In the genomic region with DNA sequence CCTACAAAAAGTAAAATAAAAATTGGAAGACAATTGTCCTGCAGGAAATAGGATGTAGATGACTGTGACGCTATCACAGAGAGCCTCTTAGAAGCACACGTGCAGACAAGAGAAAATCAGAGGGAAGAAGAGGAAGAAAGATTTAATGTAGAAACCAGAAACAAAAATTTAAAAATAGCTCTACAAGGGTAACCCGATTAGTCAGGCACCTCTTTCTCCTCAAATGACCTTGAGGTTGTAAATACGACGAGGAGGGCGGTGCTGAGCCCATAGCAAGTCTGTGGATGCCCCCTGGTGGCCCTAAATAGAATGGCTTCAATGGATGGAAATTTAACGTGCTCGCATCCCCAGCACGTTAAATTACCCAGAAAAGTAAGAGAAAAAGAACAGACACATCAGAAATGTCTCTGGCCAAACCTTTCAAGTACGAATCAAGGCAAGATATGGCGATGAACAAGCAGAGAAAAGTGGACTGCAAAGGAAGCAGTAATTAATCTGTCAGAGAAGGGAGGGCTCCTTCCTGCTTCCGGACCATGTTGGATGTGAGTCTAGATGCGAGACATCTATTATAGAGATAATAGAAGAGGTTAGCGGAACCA, we compare ENCODE assay signal across 1 cellular context.
TF ChIP-seq lines count a peak whose summit lies in the region.

No MANE protein-coding gene starts in this region.

TF ChIP-seq in K562, 482 proteins besides CTCF, POLR2A, EP300 and RAD21 (continued from another document and continues in another):
- TF ChIP-seq, protein P1, sequence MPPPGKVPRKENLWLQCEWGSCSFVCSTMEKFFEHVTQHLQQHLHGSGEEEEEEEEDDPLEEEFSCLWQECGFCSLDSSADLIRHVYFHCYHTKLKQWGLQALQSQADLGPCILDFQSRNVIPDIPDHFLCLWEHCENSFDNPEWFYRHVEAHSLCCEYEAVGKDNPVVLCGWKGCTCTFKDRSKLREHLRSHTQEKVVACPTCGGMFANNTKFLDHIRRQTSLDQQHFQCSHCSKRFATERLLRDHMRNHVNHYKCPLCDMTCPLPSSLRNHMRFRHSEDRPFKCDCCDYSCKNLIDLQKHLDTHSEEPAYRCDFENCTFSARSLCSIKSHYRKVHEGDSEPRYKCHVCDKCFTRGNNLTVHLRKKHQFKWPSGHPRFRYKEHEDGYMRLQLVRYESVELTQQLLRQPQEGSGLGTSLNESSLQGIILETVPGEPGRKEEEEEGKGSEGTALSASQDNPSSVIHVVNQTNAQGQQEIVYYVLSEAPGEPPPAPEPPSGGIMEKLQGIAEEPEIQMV (tag; conservative IDR thresholded peaks at IDR 0.05; ENCODE audit: low read depth): 0 out of 2 replicates have a peak, but pooled peaks have one; percentile 17
- TF ChIP-seq SIN3A (IDR thresholded peaks at IDR 0.05; ENCODE audit: borderline replicate concordance in 2 of 2, control insufficient read depth in 1 of 2, low read depth in 2 of 2, low read length in 2 of 2) (no peak), KAT8 (IDR thresholded peaks at IDR 0.05; ENCODE audit: low read depth) (no peak), ZNF408 (CRISPR knock-in tag; IDR thresholded peaks at IDR 0.05; ENCODE audit: low read depth) (no peak), RBM22 (IDR thresholded peaks at IDR 0.05; ENCODE audit: low read depth, low read length, poor library complexity, severe bottlenecking) (no peak), CXXC5 (CRISPR knock-in tag; IDR thresholded peaks at IDR 0.05) (peak; percentile 49; the same call in 1 of the 2 replicates), KLF16 (IDR thresholded peaks at IDR 0.05) (peak; percentile 22; the same call in 1 of the 2 replicates), RFX7 (CRISPR knock-in tag; IDR thresholded peaks at IDR 0.05) (no peak), RBM34 (IDR thresholded peaks at IDR 0.05; ENCODE audit: borderline replicate concordance, insufficient read depth, low read length) (no peak), ATF7 (IDR thresholded peaks at IDR 0.05) (peak; percentile 62), MEF2D (tag; conservative IDR thresholded peaks at IDR 0.05; ENCODE audit: low read depth) (peak; percentile 89), ADNP (tag; IDR thresholded peaks at IDR 0.05) (no peak), HDAC8 (tag; IDR thresholded peaks at IDR 0.05) (no peak), PTBP1 (IDR thresholded peaks at IDR 0.05; ENCODE audit: low read depth, low read length) (no peak), CBFA2T2 (conservative IDR thresholded peaks at IDR 0.05) (no peak), MTF1 (CRISPR knock-in tag; IDR thresholded peaks at IDR 0.05; ENCODE audit: borderline replicate concordance) (no peak), ZNF12 (CRISPR knock-in tag; IDR thresholded peaks at IDR 0.05) (no peak), HDAC1 (IDR thresholded peaks at IDR 0.05) (peak in 1 of 2 experiments; percentile 33; a peak in 1 of 4 replicates), ZNF644 (tag; IDR thresholded peaks at IDR 0.05; ENCODE audit: low read depth) (no peak), NFATC3 (IDR thresholded peaks at IDR 0.05) (no peak), KDM1A (IDR thresholded peaks at IDR 0.05) (peak; percentile 39 to 70; a peak in 3 of 4 replicates), CSDE1 (IDR thresholded peaks at IDR 0.05) (no peak), POLR2B (IDR thresholded peaks at IDR 0.05; ENCODE audit: low read depth, partially characterized antibody) (no peak), CREBBP (IDR thresholded peaks at IDR 0.05; ENCODE audit: low read depth, low read length) (no peak), SMARCC2 (IDR thresholded peaks at IDR 0.05; ENCODE audit: low read depth) (no peak), SLC30A9 (CRISPR knock-in tag; IDR thresholded peaks at IDR 0.05) (no peak), FOXK2 (conservative IDR thresholded peaks at IDR 0.05 in 1 of 2, IDR thresholded peaks at IDR 0.05 in 1 of 2; ENCODE audit: low read depth in 2 of 2) (peak; percentile 92 to 94), GTF2E2 (tag; IDR thresholded peaks at IDR 0.05) (no peak), ZNF445 (CRISPR knock-in tag; IDR thresholded peaks at IDR 0.05; ENCODE audit: low read depth) (no peak), KLF1 (tag; IDR thresholded peaks at IDR 0.05) (no peak), TARDBP (IDR thresholded peaks at IDR 0.05) (no peak), ZNF699 (CRISPR knock-in tag; IDR thresholded peaks at IDR 0.05; ENCODE audit: insufficient replicate concordance) (no peak), CHD2 (IDR thresholded peaks at IDR 0.05; ENCODE audit: low read depth, low read length) (no peak), ZNF140 (CRISPR knock-in tag; IDR thresholded peaks at IDR 0.05) (no peak), ZNF778 (CRISPR knock-in tag; IDR thresholded peaks at IDR 0.05) (no peak), MYC (IDR thresholded peaks at IDR 0.05; ENCODE audit: low read depth, low read length) (peak; percentile 39), MYC (CRISPR knock-in tag; IDR thresholded peaks at IDR 0.05; ENCODE audit: borderline replicate concordance, low read depth) (no peak), PURB (CRISPR knock-in tag; IDR thresholded peaks at IDR 0.05; ENCODE audit: low read depth) (no peak), DACH1 (IDR thresholded peaks at IDR 0.05; ENCODE audit: partially characterized antibody) (no peak), ZNF766 (CRISPR knock-in tag; conservative IDR thresholded peaks at IDR 0.05) (no peak), ESRRA (IDR thresholded peaks at IDR 0.05; ENCODE audit: borderline replicate concordance, low read depth) (peak; percentile 100)
- TF ChIP-seq, protein P2, sequence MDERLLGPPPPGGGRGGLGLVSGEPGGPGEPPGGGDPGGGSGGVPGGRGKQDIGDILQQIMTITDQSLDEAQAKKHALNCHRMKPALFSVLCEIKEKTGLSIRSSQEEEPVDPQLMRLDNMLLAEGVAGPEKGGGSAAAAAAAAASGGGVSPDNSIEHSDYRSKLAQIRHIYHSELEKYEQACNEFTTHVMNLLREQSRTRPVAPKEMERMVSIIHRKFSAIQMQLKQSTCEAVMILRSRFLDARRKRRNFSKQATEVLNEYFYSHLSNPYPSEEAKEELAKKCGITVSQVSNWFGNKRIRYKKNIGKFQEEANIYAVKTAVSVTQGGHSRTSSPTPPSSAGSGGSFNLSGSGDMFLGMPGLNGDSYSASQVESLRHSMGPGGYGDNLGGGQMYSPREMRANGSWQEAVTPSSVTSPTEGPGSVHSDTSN (CRISPR knock-in tag; IDR thresholded peaks at IDR 0.05; ENCODE audit: low read depth): no peak
- TF ChIP-seq, protein P2 (tag; conservative IDR thresholded peaks at IDR 0.05; ENCODE audit: low read depth): no peak
- TF ChIP-seq, protein P3, sequence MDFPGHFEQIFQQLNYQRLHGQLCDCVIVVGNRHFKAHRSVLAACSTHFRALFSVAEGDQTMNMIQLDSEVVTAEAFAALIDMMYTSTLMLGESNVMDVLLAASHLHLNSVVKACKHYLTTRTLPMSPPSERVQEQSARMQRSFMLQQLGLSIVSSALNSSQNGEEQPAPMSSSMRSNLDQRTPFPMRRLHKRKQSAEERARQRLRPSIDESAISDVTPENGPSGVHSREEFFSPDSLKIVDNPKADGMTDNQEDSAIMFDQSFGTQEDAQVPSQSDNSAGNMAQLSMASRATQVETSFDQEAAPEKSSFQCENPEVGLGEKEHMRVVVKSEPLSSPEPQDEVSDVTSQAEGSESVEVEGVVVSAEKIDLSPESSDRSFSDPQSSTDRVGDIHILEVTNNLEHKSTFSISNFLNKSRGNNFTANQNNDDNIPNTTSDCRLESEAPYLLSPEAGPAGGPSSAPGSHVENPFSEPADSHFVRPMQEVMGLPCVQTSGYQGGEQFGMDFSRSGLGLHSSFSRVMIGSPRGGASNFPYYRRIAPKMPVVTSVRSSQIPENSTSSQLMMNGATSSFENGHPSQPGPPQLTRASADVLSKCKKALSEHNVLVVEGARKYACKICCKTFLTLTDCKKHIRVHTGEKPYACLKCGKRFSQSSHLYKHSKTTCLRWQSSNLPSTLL (IDR thresholded peaks at IDR 0.05): no peak
- TF ChIP-seq, protein P4, sequence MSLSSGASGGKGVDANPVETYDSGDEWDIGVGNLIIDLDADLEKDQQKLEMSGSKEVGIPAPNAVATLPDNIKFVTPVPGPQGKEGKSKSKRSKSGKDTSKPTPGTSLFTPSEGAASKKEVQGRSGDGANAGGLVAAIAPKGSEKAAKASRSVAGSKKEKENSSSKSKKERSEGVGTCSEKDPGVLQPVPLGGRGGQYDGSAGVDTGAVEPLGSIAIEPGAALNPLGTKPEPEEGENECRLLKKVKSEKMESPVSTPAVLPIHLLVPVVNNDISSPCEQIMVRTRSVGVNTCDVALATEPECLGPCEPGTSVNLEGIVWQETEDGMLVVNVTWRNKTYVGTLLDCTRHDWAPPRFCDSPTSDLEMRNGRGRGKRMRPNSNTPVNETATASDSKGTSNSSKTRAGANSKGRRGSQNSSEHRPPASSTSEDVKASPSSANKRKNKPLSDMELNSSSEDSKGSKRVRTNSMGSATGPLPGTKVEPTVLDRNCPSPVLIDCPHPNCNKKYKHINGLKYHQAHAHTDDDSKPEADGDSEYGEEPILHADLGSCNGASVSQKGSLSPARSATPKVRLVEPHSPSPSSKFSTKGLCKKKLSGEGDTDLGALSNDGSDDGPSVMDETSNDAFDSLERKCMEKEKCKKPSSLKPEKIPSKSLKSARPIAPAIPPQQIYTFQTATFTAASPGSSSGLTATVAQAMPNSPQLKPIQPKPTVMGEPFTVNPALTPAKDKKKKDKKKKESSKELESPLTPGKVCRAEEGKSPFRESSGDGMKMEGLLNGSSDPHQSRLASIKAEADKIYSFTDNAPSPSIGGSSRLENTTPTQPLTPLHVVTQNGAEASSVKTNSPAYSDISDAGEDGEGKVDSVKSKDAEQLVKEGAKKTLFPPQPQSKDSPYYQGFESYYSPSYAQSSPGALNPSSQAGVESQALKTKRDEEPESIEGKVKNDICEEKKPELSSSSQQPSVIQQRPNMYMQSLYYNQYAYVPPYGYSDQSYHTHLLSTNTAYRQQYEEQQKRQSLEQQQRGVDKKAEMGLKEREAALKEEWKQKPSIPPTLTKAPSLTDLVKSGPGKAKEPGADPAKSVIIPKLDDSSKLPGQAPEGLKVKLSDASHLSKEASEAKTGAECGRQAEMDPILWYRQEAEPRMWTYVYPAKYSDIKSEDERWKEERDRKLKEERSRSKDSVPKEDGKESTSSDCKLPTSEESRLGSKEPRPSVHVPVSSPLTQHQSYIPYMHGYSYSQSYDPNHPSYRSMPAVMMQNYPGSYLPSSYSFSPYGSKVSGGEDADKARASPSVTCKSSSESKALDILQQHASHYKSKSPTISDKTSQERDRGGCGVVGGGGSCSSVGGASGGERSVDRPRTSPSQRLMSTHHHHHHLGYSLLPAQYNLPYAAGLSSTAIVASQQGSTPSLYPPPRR (CRISPR knock-in tag; IDR thresholded peaks at IDR 0.05; ENCODE audit: borderline replicate concordance): no peak
- TF ChIP-seq, protein P5, sequence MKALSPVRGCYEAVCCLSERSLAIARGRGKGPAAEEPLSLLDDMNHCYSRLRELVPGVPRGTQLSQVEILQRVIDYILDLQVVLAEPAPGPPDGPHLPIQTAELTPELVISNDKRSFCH (CRISPR knock-in tag; IDR thresholded peaks at IDR 0.05): no peak
- TF ChIP-seq, protein P5 (tag; IDR thresholded peaks at IDR 0.05): no peak
- TF ChIP-seq, protein P6, sequence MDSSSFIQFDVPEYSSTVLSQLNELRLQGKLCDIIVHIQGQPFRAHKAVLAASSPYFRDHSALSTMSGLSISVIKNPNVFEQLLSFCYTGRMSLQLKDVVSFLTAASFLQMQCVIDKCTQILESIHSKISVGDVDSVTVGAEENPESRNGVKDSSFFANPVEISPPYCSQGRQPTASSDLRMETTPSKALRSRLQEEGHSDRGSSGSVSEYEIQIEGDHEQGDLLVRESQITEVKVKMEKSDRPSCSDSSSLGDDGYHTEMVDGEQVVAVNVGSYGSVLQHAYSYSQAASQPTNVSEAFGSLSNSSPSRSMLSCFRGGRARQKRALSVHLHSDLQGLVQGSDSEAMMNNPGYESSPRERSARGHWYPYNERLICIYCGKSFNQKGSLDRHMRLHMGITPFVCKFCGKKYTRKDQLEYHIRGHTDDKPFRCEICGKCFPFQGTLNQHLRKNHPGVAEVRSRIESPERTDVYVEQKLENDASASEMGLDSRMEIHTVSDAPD (CRISPR knock-in tag; IDR thresholded peaks at IDR 0.05): no peak
- TF ChIP-seq, protein P7, sequence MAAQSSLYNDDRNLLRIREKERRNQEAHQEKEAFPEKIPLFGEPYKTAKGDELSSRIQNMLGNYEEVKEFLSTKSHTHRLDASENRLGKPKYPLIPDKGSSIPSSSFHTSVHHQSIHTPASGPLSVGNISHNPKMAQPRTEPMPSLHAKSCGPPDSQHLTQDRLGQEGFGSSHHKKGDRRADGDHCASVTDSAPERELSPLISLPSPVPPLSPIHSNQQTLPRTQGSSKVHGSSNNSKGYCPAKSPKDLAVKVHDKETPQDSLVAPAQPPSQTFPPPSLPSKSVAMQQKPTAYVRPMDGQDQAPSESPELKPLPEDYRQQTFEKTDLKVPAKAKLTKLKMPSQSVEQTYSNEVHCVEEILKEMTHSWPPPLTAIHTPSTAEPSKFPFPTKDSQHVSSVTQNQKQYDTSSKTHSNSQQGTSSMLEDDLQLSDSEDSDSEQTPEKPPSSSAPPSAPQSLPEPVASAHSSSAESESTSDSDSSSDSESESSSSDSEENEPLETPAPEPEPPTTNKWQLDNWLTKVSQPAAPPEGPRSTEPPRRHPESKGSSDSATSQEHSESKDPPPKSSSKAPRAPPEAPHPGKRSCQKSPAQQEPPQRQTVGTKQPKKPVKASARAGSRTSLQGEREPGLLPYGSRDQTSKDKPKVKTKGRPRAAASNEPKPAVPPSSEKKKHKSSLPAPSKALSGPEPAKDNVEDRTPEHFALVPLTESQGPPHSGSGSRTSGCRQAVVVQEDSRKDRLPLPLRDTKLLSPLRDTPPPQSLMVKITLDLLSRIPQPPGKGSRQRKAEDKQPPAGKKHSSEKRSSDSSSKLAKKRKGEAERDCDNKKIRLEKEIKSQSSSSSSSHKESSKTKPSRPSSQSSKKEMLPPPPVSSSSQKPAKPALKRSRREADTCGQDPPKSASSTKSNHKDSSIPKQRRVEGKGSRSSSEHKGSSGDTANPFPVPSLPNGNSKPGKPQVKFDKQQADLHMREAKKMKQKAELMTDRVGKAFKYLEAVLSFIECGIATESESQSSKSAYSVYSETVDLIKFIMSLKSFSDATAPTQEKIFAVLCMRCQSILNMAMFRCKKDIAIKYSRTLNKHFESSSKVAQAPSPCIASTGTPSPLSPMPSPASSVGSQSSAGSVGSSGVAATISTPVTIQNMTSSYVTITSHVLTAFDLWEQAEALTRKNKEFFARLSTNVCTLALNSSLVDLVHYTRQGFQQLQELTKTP (IDR thresholded peaks at IDR 0.05; ENCODE audit: low read depth in 1 of 2, partially characterized antibody in 2 of 2): peak; percentile 37 to 45
- TF ChIP-seq, protein P8, sequence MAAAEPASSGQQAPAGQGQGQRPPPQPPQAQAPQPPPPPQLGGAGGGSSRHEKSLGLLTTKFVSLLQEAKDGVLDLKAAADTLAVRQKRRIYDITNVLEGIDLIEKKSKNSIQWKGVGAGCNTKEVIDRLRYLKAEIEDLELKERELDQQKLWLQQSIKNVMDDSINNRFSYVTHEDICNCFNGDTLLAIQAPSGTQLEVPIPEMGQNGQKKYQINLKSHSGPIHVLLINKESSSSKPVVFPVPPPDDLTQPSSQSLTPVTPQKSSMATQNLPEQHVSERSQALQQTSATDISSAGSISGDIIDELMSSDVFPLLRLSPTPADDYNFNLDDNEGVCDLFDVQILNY (CRISPR knock-in tag; IDR thresholded peaks at IDR 0.05): no peak
